ENCODE assay signal across 9 cellular contexts in genomic region chr18:55546873-55547704, GRCh38. TPM values are rescaled to one million over a fixed set of nuclear protein-coding genes. Genes with fewer than 3 reads are reported as not detected.
A peak's percentile ranks its signal among the peaks of the same experiment; 100 is the strongest.
DNase-seq lines count a peak whose midpoint lies in the region; ATAC-seq and TF ChIP-seq lines count a peak whose summit lies in the region.
"Had no signal": no experiment of that assay in that cellular context is flagged by ENCODE, and none has a peak within 500 bp of the region (broad histone marks: within the 10 kb centered on the region; RNA-seq: fewer than 3 reads in every experiment).

No MANE protein-coding gene starts in this region.

- peak overlapping the region; percentile 51 for H3K27ac Mint-ChIP-seq in neural progenitor cell

- H3K9me3 Mint-ChIP-seq in neural progenitor cell = peaks cover 2% of the 10 kb centered on the region

- TF ChIP-seq CTCF in fibroblast of lung (conservative IDR thresholded peaks at IDR 0.05 in 1 of 2, IDR thresholded peaks at IDR 0.05 in 1 of 2; ENCODE audit: low read depth in 1 of 2, low read length in 2 of 2) = no peak
- TF ChIP-seq CTCF in neural progenitor cell (IDR thresholded peaks at IDR 0.05) = no peak

- H3K27me3 Mint-ChIP-seq in neural progenitor cell (ENCODE audit: insufficient read depth, low read depth) = peaks cover 2% of the 10 kb centered on the region

- H3K4me3 Mint-ChIP-seq in neural progenitor cell = no peak overlapping the region

- no peaks in the 10 kb centered on the region for H3K9me3 ChIP-seq in fibroblast of lung (ENCODE audit: control insufficient read depth, insufficient read depth, low read depth, low read length)
- no peaks in the 10 kb centered on the region for H3K9me3 ChIP-seq in neural progenitor cell (ENCODE audit: low read depth)

- H3K4me2 ChIP-seq in fibroblast of lung (ENCODE audit: extremely low read depth, insufficient read depth, low read length) = peak overlapping the region; percentile 80
- H3K4me2 ChIP-seq in neural progenitor cell = no peak overlapping the region

- no peaks in the 10 kb centered on the region for H3K79me2 ChIP-seq in fibroblast of lung (ENCODE audit: control insufficient read depth, insufficient read depth, low read length)
- H3K79me2 ChIP-seq in neural progenitor cell (ENCODE audit: low read depth) = peaks cover 100% of the 10 kb centered on the region

- ATAC-seq in GM21576 (IDR thresholded peaks at IDR 0.05; ENCODE audit: unreplicated experiment) = no peak
- ATAC-seq in GM21367 (IDR thresholded peaks at IDR 0.05; ENCODE audit: unreplicated experiment) = no peak

- H3K4me1 ChIP-seq in fibroblast of lung (ENCODE audit: control insufficient read depth, extremely low read depth, insufficient read depth, low read length) = peaks cover 2% of the 10 kb centered on the region
- H3K4me1 ChIP-seq in neural progenitor cell = peaks cover 22% of the 10 kb centered on the region

- DNase-seq in Ammon's horn (ENCODE audit: low spot score) (peak; percentile 26), NCI-H82 treated with DMSO at 0.1 percent for 48 hours (lab: John Stamatoyannopoulos, UW; ENCODE audit: unreplicated experiment) (peak; percentile 43), fibroblast of lung (ENCODE audit: low read depth in 2 of 2) (peak; percentile 63 to 94), neural progenitor cell (ENCODE audit: low spot score) (no peak), NCI-H774 (lab: John Stamatoyannopoulos, UW) (no peak), NCI-H1048 (lab: John Stamatoyannopoulos, UW) (no peak)
- DNase-seq: NCI-H1436 had no signal

- H3K4me3 ChIP-seq in fibroblast of lung (replicated peaks in 1 of 4; ENCODE audit: control extremely low read depth in 1 of 4, insufficient read depth in 1 of 4, low read depth in 3 of 4, low read length in 4 of 4) (peak overlapping the region; percentile 23 to 49 (median 37)), neural progenitor cell (no peak overlapping the region)

- H3F3A ChIP-seq in neural progenitor cell (ENCODE audit: low read depth) = no peaks in the 10 kb centered on the region

- H3K9ac ChIP-seq in fibroblast of lung (ENCODE audit: insufficient read depth, low read length) = no peak overlapping the region
- no peak overlapping the region for H3K9ac ChIP-seq in neural progenitor cell

- H3K4me1 Mint-ChIP-seq in neural progenitor cell = peaks cover 23% of the 10 kb centered on the region

- H2AFZ ChIP-seq in fibroblast of lung (ENCODE audit: low read length) (peak overlapping the region; percentile 47), neural progenitor cell (replicated peaks) (no peak overlapping the region)

- H3K36me3 Mint-ChIP-seq in neural progenitor cell = peaks cover 22% of the 10 kb centered on the region

- H3K36me3 ChIP-seq in fibroblast of lung (ENCODE audit: control insufficient read depth, insufficient read depth, low read length) = no peaks in the 10 kb centered on the region
- no peaks in the 10 kb centered on the region for H3K36me3 ChIP-seq in neural progenitor cell

- H3K27ac ChIP-seq in fibroblast of lung (ENCODE audit: insufficient read depth, low read length) = peak overlapping the region; percentile 48
- H3K27ac ChIP-seq in neural progenitor cell = no peak overlapping the region

- H4K20me1 ChIP-seq in fibroblast of lung (ENCODE audit: control insufficient read depth, extremely low read depth, insufficient read depth, low read length) (no peaks in the 10 kb centered on the region), neural progenitor cell (ENCODE audit: low read depth) (peaks cover 98% of the 10 kb centered on the region)

- no peaks in the 10 kb centered on the region for H3K27me3 ChIP-seq in fibroblast of lung (ENCODE audit: control insufficient read depth, insufficient read depth, low read length)
- H3K27me3 ChIP-seq in neural progenitor cell = no peaks in the 10 kb centered on the region

RNA-seq across cellular contexts. Expression of gene TCF4, which starts 40.9 kb away (rescaled TPM):
- total RNA-seq in fibroblast of lung (49.1 and 57.6 TPM in 2 replicates), neural progenitor cell (ENCODE audit: low replicate concordance) (111 and 161 TPM in 2 replicates)
- 42.3 and 48.9 TPM in 2 replicates for polyA plus RNA-seq in fibroblast of lung
- polyA plus RNA-seq in fibroblast of lung (2012) = 20.2 and 28.5 TPM in 2 replicates
- 97.6 and 116 TPM in 2 replicates for polyA minus RNA-seq in fibroblast of lung (ENCODE audit: low replicate concordance)

Comparison
In these comparisons a context has a peak if more than half of its experiments do, and no peak if none do; other contexts are left out.
1. DNase-seq: peak in Ammon's horn (single experiment), NCI-H82 treated with DMSO at 0.1 percent for 48 hours (single experiment) and fibroblast of lung (2 of 2); none in neural progenitor cell (single experiment), NCI-H774 (single experiment) and NCI-H1048 (single experiment).